20 cellular contexts compared by ENCODE assay signal in genomic region chr16:31423241-31423640, GRCh38. TPM values are rescaled to one million over a fixed set of nuclear protein-coding genes. Genes with fewer than 3 reads are reported as not detected.
DNase-seq lines count a peak whose midpoint lies in the region; ATAC-seq and TF ChIP-seq lines count a peak whose summit lies in the region.
"Had no signal": no experiment of that assay in that cellular context is flagged by ENCODE, and none has a peak within 500 bp of the region (broad histone marks: within the 10 kb centered on the region; RNA-seq: fewer than 3 reads in every experiment).

No MANE protein-coding gene starts in this region.

- no peaks in the 10 kb centered on the region for H3K36me3 Mint-ChIP-seq in activated T-helper 17 cell treated with anti-CD3 and anti-CD28 coated beads, Interleukin-2, amount 50 U/mL, for 72 hours (ENCODE audit: low read depth)
- H3K36me3 Mint-ChIP-seq in immature natural killer cell, result no peaks in the 10 kb centered on the region
- H3K36me3 Mint-ChIP-seq in stimulated activated effector memory CD8-positive, alpha-beta T cell treated with anti-CD3 and anti-CD28 coated beads, Interleukin-12 subunit alpha, Interleukin-12 subunit beta, amount 100 ng/mL, for 72 hours, result peaks cover 6% of the 10 kb centered on the region
- H3K36me3 Mint-ChIP-seq in activated T-cell treated with anti-CD3 and anti-CD28 coated beads, Interleukin-2, amount 50 U/mL, for 4 hours (ENCODE audit: insufficient read depth), result no peaks in the 10 kb centered on the region

- WGBS in right cardiac atrium, result 55% methylated on average over 3 of the region's 3 CpGs
- 53 to 66% methylated on average over 3 of the region's 3 CpGs for WGBS in esophagus squamous epithelium, 2 donors

- H3K4me3 Mint-ChIP-seq in activated T-helper 17 cell treated with anti-CD3 and anti-CD28 coated beads, Interleukin-2, amount 50 U/mL, for 72 hours, result no peak overlapping the region
- peak overlapping the region; percentile 33 to 67 (median 38) for H3K4me3 Mint-ChIP-seq in immature natural killer cell
- peak overlapping the region; percentile 3 for H3K4me3 Mint-ChIP-seq in stimulated activated effector memory CD8-positive, alpha-beta T cell treated with anti-CD3 and anti-CD28 coated beads, Interleukin-12 subunit alpha, Interleukin-12 subunit beta, amount 100 ng/mL, for 72 hours
- H3K4me3 Mint-ChIP-seq in activated T-cell treated with anti-CD3 and anti-CD28 coated beads, Interleukin-2, amount 50 U/mL, for 4 hours, result no peak overlapping the region

- peaks cover 24% of the 10 kb centered on the region for H3K27me3 Mint-ChIP-seq in activated T-helper 17 cell treated with anti-CD3 and anti-CD28 coated beads, Interleukin-2, amount 50 U/mL, for 72 hours
- peaks cover 5 to 14% (median 9%) of the 10 kb centered on the region in 3 donors for H3K27me3 Mint-ChIP-seq in immature natural killer cell (ENCODE audit: low read depth in 3 of 3)
- H3K27me3 Mint-ChIP-seq in activated T-cell treated with anti-CD3 and anti-CD28 coated beads, Interleukin-2, amount 50 U/mL, for 4 hours (ENCODE audit: low read depth), result peaks cover 17% of the 10 kb centered on the region

- intact Hi-C loops in Right ventricle myocardium superior (cut with DNase I), result no loop called here
- intact Hi-C loops in right cardiac atrium (cut with DNase I), result no loop called here
- intact Hi-C loops in esophagus squamous epithelium (cut with DNase I), result no loop called here

- TF ChIP-seq POLR2A in esophagus squamous epithelium (IDR thresholded peaks at IDR 0.05), result no peak

- H3K27me3 ChIP-seq in right cardiac atrium (ENCODE audit: control insufficient read depth, insufficient read depth) (no peaks in the 10 kb centered on the region), esophagus squamous epithelium (peaks cover 0 to 57% (median 0%) of the 10 kb centered on the region in 4 donors)

- no peak overlapping the region for H3K27ac Mint-ChIP-seq in activated T-helper 17 cell treated with anti-CD3 and anti-CD28 coated beads, Interleukin-2, amount 50 U/mL, for 72 hours
- peak overlapping the region in 3 of 6 donors; percentile 27 to 44 (median 35) for H3K27ac Mint-ChIP-seq in immature natural killer cell
- H3K27ac Mint-ChIP-seq in stimulated activated effector memory CD8-positive, alpha-beta T cell treated with anti-CD3 and anti-CD28 coated beads, Interleukin-12 subunit alpha, Interleukin-12 subunit beta, amount 100 ng/mL, for 72 hours, result no peak overlapping the region

- no peaks in the 10 kb centered on the region for H3K36me3 ChIP-seq in esophagus squamous epithelium

- no peaks in the 10 kb centered on the region for H3K9me3 Mint-ChIP-seq in activated T-helper 17 cell treated with anti-CD3 and anti-CD28 coated beads, Interleukin-2, amount 50 U/mL, for 72 hours
- H3K9me3 Mint-ChIP-seq in immature natural killer cell, result peaks cover 0 to 6% (median 0%) of the 10 kb centered on the region in 6 donors
- no peaks in the 10 kb centered on the region for H3K9me3 Mint-ChIP-seq in stimulated activated effector memory CD8-positive, alpha-beta T cell treated with anti-CD3 and anti-CD28 coated beads, Interleukin-12 subunit alpha, Interleukin-12 subunit beta, amount 100 ng/mL, for 72 hours
- H3K9me3 Mint-ChIP-seq in activated T-cell treated with anti-CD3 and anti-CD28 coated beads, Interleukin-2, amount 50 U/mL, for 4 hours, result no peaks in the 10 kb centered on the region

- no peak for DNase-seq in Right ventricle myocardium superior
- DNase-seq in right cardiac atrium, result no peak
- no peak for DNase-seq in immature natural killer cell
- no peak for DNase-seq in stimulated activated effector memory CD8-positive, alpha-beta T cell treated with anti-CD3 and anti-CD28 coated beads, Interleukin-12 subunit alpha, Interleukin-12 subunit beta, amount 100 ng/mL, for 72 hours (ENCODE audit: low spot score in 2 of 2)
- no peak for DNase-seq in esophagus squamous epithelium (lab: John Stamatoyannopoulos, UW)
- no peak for DNase-seq in activated T-cell treated with anti-CD3 and anti-CD28 coated beads, Interleukin-2, amount 50 U/mL, for 4 hours
- DNase-seq: ACHN, C1 segment of cervical spinal cord, DMS79, GOT3, NCI-H1105, NCI-H2081 treated with DMSO at 0.1 percent for 48 hours, NCI-H774, OCI-M1, SHP77 treated with DMSO at 0.1 percent for 48 hours had no signal

- H3K9me3 ChIP-seq in right cardiac atrium (ENCODE audit: control insufficient read depth, low read length) (no peaks in the 10 kb centered on the region), esophagus squamous epithelium (peaks cover 0 to 4% (median 0%) of the 10 kb centered on the region in 3 donors)

- H3K27ac ChIP-seq in right cardiac atrium (ENCODE audit: low read length), result no peak overlapping the region
- H3K27ac ChIP-seq in esophagus squamous epithelium, result no peak overlapping the region

- H3K4me1 ChIP-seq in right cardiac atrium (ENCODE audit: control insufficient read depth, insufficient read depth, low read length) (no peaks in the 10 kb centered on the region), esophagus squamous epithelium (peaks cover 0 to 13% (median 0%) of the 10 kb centered on the region in 3 donors)

- H3K4me1 Mint-ChIP-seq in activated T-helper 17 cell treated with anti-CD3 and anti-CD28 coated beads, Interleukin-2, amount 50 U/mL, for 72 hours, result peaks cover 11% of the 10 kb centered on the region
- peaks cover 65 to 71% of the 10 kb centered on the region in 2 donors for H3K4me1 Mint-ChIP-seq in immature natural killer cell
- peaks cover 65% of the 10 kb centered on the region for H3K4me1 Mint-ChIP-seq in stimulated activated effector memory CD8-positive, alpha-beta T cell treated with anti-CD3 and anti-CD28 coated beads, Interleukin-12 subunit alpha, Interleukin-12 subunit beta, amount 100 ng/mL, for 72 hours
- H3K4me1 Mint-ChIP-seq in activated T-cell treated with anti-CD3 and anti-CD28 coated beads, Interleukin-2, amount 50 U/mL, for 4 hours (ENCODE audit: low read depth), result peaks cover 21% of the 10 kb centered on the region

- no peak for TF ChIP-seq CTCF in esophagus squamous epithelium (IDR thresholded peaks at IDR 0.05)

- no peak overlapping the region for H3K4me3 ChIP-seq in right cardiac atrium (ENCODE audit: low read length)
- H3K4me3 ChIP-seq in esophagus squamous epithelium, result no peak overlapping the region

- ATAC-seq in Right ventricle myocardium superior (ENCODE audit: poor library complexity), result peak; percentile 11
- no peak for ATAC-seq in right cardiac atrium
- ATAC-seq in activated T-helper 17 cell treated with anti-CD3 and anti-CD28 coated beads, Interleukin-2, amount 50 U/mL, for 72 hours (replicated peaks), result peak; percentile 33
- no peak for ATAC-seq in stimulated activated effector memory CD8-positive, alpha-beta T cell treated with anti-CD3 and anti-CD28 coated beads, Interleukin-12 subunit alpha, Interleukin-12 subunit beta, amount 100 ng/mL, for 72 hours
- no peak for ATAC-seq in activated T-cell treated with anti-CD3 and anti-CD28 coated beads, Interleukin-2, amount 50 U/mL, for 4 hours
- ATAC-seq in GM21526 (IDR thresholded peaks at IDR 0.05; ENCODE audit: low FRiP score, unreplicated experiment), result no peak
- ATAC-seq: HCT116 had no signal

RNA-seq across cellular contexts. Expression of gene COX6A2, which starts 4.9 kb away (rescaled TPM):
- total RNA-seq in Right ventricle myocardium superior (1,514 TPM), right cardiac atrium (1,000 to 10,000 TPM in 2 of 4 donors, 100 to 1,000 TPM in 2; 574 to 1,093 (median 918) TPM), esophagus squamous epithelium (not detected)
- polyA plus RNA-seq in right cardiac atrium (4,696 TPM), immature natural killer cell (1 to 10 TPM in 2 of 3 donors, not detected in 1; 1.5 to 1.8 TPM)
- total RNA-seq in activated T-helper 17 cell treated with anti-CD3 and anti-CD28 coated beads, Interleukin-2, amount 50 U/mL, for 72 hours, result not detected
- total RNA-seq in activated T-cell treated with anti-CD3 and anti-CD28 coated beads, Interleukin-2, amount 50 U/mL, for 4 hours, result not detected
- total RNA-seq: LHCN-M2, NCI-H460 had no signal

RNA-seq across cellular contexts. Expression of gene ZNF843, which starts 19.3 kb away (rescaled TPM):
- total RNA-seq in Right ventricle myocardium superior, result 1.9 TPM
- 1 to 10 TPM; 2.1 to 4.2 (median 3.1) TPM for total RNA-seq in right cardiac atrium
- 1.8 TPM for polyA plus RNA-seq in right cardiac atrium
- total RNA-seq in activated T-helper 17 cell treated with anti-CD3 and anti-CD28 coated beads, Interleukin-2, amount 50 U/mL, for 72 hours, result under 1 TPM; 0.09 to 0.37 TPM
- polyA plus RNA-seq in immature natural killer cell, result under 1 TPM in 2 of 3 donors, not detected in 1; 0.10 to 0.17 TPM
- total RNA-seq in esophagus squamous epithelium, result 1 to 10 TPM in 1 of 4 donors, under 1 TPM in 3; 0.31 to 1.2 (median 0.95) TPM
- under 1 TPM in 2 of 3 donors, not detected in 1; 0.16 to 0.27 TPM for total RNA-seq in activated T-cell treated with anti-CD3 and anti-CD28 coated beads, Interleukin-2, amount 50 U/mL, for 4 hours

RNA-seq across cellular contexts. Expression of gene ITGAD, which starts 30.1 kb away (rescaled TPM):
- not detected for total RNA-seq in Right ventricle myocardium superior
- total RNA-seq in right cardiac atrium, result not detected
- not detected for polyA plus RNA-seq in right cardiac atrium
- not detected for total RNA-seq in activated T-helper 17 cell treated with anti-CD3 and anti-CD28 coated beads, Interleukin-2, amount 50 U/mL, for 72 hours
- polyA plus RNA-seq in immature natural killer cell, result under 1 TPM in 2 of 3 donors, not detected in 1; 0.27 to 0.47 TPM
- under 1 TPM in 1 of 4 donors, not detected in 3; 0.19 TPM for total RNA-seq in esophagus squamous epithelium
- under 1 TPM in 1 of 3 donors, not detected in 2; 0.16 TPM for total RNA-seq in activated T-cell treated with anti-CD3 and anti-CD28 coated beads, Interleukin-2, amount 50 U/mL, for 4 hours
- total RNA-seq: LHCN-M2, NCI-H460 had no signal

RNA-seq across cellular contexts. Expression of gene ARMC5, which starts 36.1 kb away (rescaled TPM):
- total RNA-seq in Right ventricle myocardium superior (5.8 TPM), right cardiac atrium (1 to 10 TPM; 6.8 to 9.0 (median 7.7) TPM), esophagus squamous epithelium (10 to 100 TPM in 1 of 4 donors, 1 to 10 TPM in 3; 5.9 to 14.8 (median 9.7) TPM)
- polyA plus RNA-seq in right cardiac atrium (8.5 TPM), immature natural killer cell (10 to 100 TPM; 11.1 to 16.2 (median 14.2) TPM)
- 10 to 100 TPM; 11.9 to 17.9 TPM for total RNA-seq in activated T-helper 17 cell treated with anti-CD3 and anti-CD28 coated beads, Interleukin-2, amount 50 U/mL, for 72 hours
- 10 to 100 TPM; 18.4 to 18.9 (median 18.7) TPM for total RNA-seq in activated T-cell treated with anti-CD3 and anti-CD28 coated beads, Interleukin-2, amount 50 U/mL, for 4 hours

RNA-seq across cellular contexts. Expression of gene TGFB1I1, which starts 48.7 kb away (rescaled TPM):
- total RNA-seq in Right ventricle myocardium superior, result 13.2 TPM
- total RNA-seq in right cardiac atrium, result 10 to 100 TPM; 36.3 to 87.6 (median 55.1) TPM
- 33.2 TPM for polyA plus RNA-seq in right cardiac atrium
- total RNA-seq in activated T-helper 17 cell treated with anti-CD3 and anti-CD28 coated beads, Interleukin-2, amount 50 U/mL, for 72 hours, result 1 to 10 TPM; 2.7 to 5.6 TPM
- under 1 TPM in 2 of 3 donors, not detected in 1; 0.32 to 0.53 TPM for polyA plus RNA-seq in immature natural killer cell
- total RNA-seq in esophagus squamous epithelium, result 10 to 100 TPM in 2 of 4 donors, 1 to 10 TPM in 2; 7.5 to 70.6 (median 11.1) TPM
- total RNA-seq in activated T-cell treated with anti-CD3 and anti-CD28 coated beads, Interleukin-2, amount 50 U/mL, for 4 hours, result under 1 TPM in 2 of 3 donors, not detected in 1; 0.30 to 0.34 TPM

Comparison
In these comparisons a context has a peak if more than half of its experiments do, and no peak if none do; other contexts are left out.
1. ATAC-seq: peak in Right ventricle myocardium superior (single experiment) and activated T-helper 17 cell treated with anti-CD3 and anti-CD28 coated beads, Interleukin-2, amount 50 U/mL, for 72 hours (single experiment); none in right cardiac atrium (0 of 2), stimulated activated effector memory CD8-positive, alpha-beta T cell treated with anti-CD3 and anti-CD28 coated beads, Interleukin-12 subunit alpha, Interleukin-12 subunit beta, amount 100 ng/mL, for 72 hours (single experiment), activated T-cell treated with anti-CD3 and anti-CD28 coated beads, Interleukin-2, amount 50 U/mL, for 4 hours (0 of 2) and GM21526 (single experiment).
2. H3K4me3 Mint-ChIP-seq: peak in immature natural killer cell (5 of 5) and stimulated activated effector memory CD8-positive, alpha-beta T cell treated with anti-CD3 and anti-CD28 coated beads, Interleukin-12 subunit alpha, Interleukin-12 subunit beta, amount 100 ng/mL, for 72 hours (single experiment); none in activated T-helper 17 cell treated with anti-CD3 and anti-CD28 coated beads, Interleukin-2, amount 50 U/mL, for 72 hours (single experiment) and activated T-cell treated with anti-CD3 and anti-CD28 coated beads, Interleukin-2, amount 50 U/mL, for 4 hours (single experiment).
3. RNA of gene COX6A2, which starts 4.9 kb away (total RNA-seq): 1,514 TPM in Right ventricle myocardium superior (single experiment) and 574 to 1,093 TPM in right cardiac atrium; not detected in activated T-helper 17 cell treated with anti-CD3 and anti-CD28 coated beads, Interleukin-2, amount 50 U/mL, for 72 hours, not detected in esophagus squamous epithelium and not detected in activated T-cell treated with anti-CD3 and anti-CD28 coated beads, Interleukin-2, amount 50 U/mL, for 4 hours; every median in the first group is over 100 times any median in the second.